In genomic region chr1:6129313-6129712, GRCh38 we compare ENCODE assay signal across 17 cellular contexts.
"Had no signal": no experiment of that assay in that cellular context is flagged by ENCODE, and none has a peak within 500 bp of the region (broad histone marks: within the 10 kb centered on the region; RNA-seq: fewer than 3 reads in every experiment).

No MANE protein-coding gene starts in this region.

- H3K36me3 Mint-ChIP-seq: natural killer cell treated with Interleukin-12 subunit alpha and Interleukin-12 subunit beta and Interleukin-15 and Interleukin-18, amount 100 ng/mL, for 72 hours; T-cell had no signal

- H3K27me3 Mint-ChIP-seq: activated CD4-positive, alpha-beta T cell treated with anti-CD3 and anti-CD28 coated beads, Interleukin-2, amount 10 ng/mL, durations not matched to agents 7 days and 5 days had no signal

- ATAC-seq: activated CD4-positive, CD25-positive, alpha-beta regulatory T cell treated with anti-CD3 and anti-CD28 coated beads, Interleukin-2, amount 50 U/mL, for 24 hours; activated CD8-positive, alpha-beta T cell treated with anti-CD3 and anti-CD28 coated beads, Interleukin-2, amount 10 ng/mL, durations not matched to agents 7 days and 5 days; activated T-cell treated with anti-CD3 and anti-CD28 coated beads, Interleukin-2, amount 50 U/mL, for 4 hours; natural killer cell treated with Interleukin-12 subunit alpha and Interleukin-12 subunit beta and Interleukin-15 and Interleukin-18, amount 100 ng/mL, for 72 hours; stimulated activated naive CD8-positive, alpha-beta T cell treated with anti-CD3 and anti-CD28 coated beads, Interleukin-15, amount 100 ng/mL, for 72 hours; T-cell had no signal

- H3K4me3 Mint-ChIP-seq: activated CD4-positive, alpha-beta T cell treated with anti-CD3 and anti-CD28 coated beads, Interleukin-2, amount 10 ng/mL, durations not matched to agents 7 days and 5 days; activated CD8-positive, alpha-beta T cell treated with anti-CD3 and anti-CD28 coated beads, Interleukin-2, amount 10 ng/mL, durations not matched to agents 7 days and 5 days; activated T-cell treated with anti-CD3 and anti-CD28 coated beads, Interleukin-2, amount 50 U/mL, for 4 hours; dendritic cell treated with granulocyte-macrophage colony-stimulating factor and Interleukin-4, amounts not matched to agents 40 ng/mL and 50 ng/mL, for 4 days; natural killer cell treated with Interleukin-12 subunit alpha and Interleukin-12 subunit beta and Interleukin-15 and Interleukin-18, amount 100 ng/mL, for 72 hours; stimulated activated naive CD8-positive, alpha-beta T cell treated with anti-CD3 and anti-CD28 coated beads, Interleukin-15, amount 100 ng/mL, for 72 hours; T-cell had no signal

- DNase-seq: activated CD4-positive, alpha-beta T cell treated with anti-CD3 and anti-CD28 coated beads, Interleukin-2, amount 10 ng/mL, durations not matched to agents 7 days and 5 days; activated CD8-positive, alpha-beta T cell treated with anti-CD3 and anti-CD28 coated beads, Interleukin-2, amount 10 ng/mL, durations not matched to agents 7 days and 5 days; activated effector memory CD4-positive, alpha-beta T cell treated with Interleukin-2 at 50 U/mL for 16 hours; activated naive CD4-positive, alpha-beta T cell treated with anti-CD3 and anti-CD28 coated beads, Interleukin-2, amount 50 U/mL, for 16 hours; activated T-cell treated with anti-CD3 and anti-CD28 coated beads, Interleukin-2, amount 50 U/mL, for 4 hours; adrenal gland; effector CD8-positive, alpha-beta T cell; esophagus squamous epithelium; nucleus accumbens; stimulated activated CD4-positive, alpha-beta T cell treated with anti-CD3 and anti-CD28 coated beads, Interleukin-4, amount 100 ng/mL, for 1 hour; stimulated activated naive CD8-positive, alpha-beta T cell treated with anti-CD3 and anti-CD28 coated beads, Interleukin-15, amount 100 ng/mL, for 72 hours; T-cell; T1000; trophoblast cell had no signal

- H3K27ac Mint-ChIP-seq: activated CD4-positive, alpha-beta T cell treated with anti-CD3 and anti-CD28 coated beads, Interleukin-2, amount 10 ng/mL, durations not matched to agents 7 days and 5 days; activated CD8-positive, alpha-beta T cell treated with anti-CD3 and anti-CD28 coated beads, Interleukin-2, amount 10 ng/mL, durations not matched to agents 7 days and 5 days; dendritic cell treated with granulocyte-macrophage colony-stimulating factor and Interleukin-4, amounts not matched to agents 40 ng/mL and 50 ng/mL, for 4 days; natural killer cell treated with Interleukin-12 subunit alpha and Interleukin-12 subunit beta and Interleukin-15 and Interleukin-18, amount 100 ng/mL, for 72 hours; stimulated activated naive CD8-positive, alpha-beta T cell treated with anti-CD3 and anti-CD28 coated beads, Interleukin-15, amount 100 ng/mL, for 72 hours; T-cell had no signal

- H3K9me3 Mint-ChIP-seq: natural killer cell treated with Interleukin-12 subunit alpha and Interleukin-12 subunit beta and Interleukin-15 and Interleukin-18, amount 100 ng/mL, for 72 hours had no signal
